ENCODE assay signal across 12 cellular contexts in the genomic region with DNA sequence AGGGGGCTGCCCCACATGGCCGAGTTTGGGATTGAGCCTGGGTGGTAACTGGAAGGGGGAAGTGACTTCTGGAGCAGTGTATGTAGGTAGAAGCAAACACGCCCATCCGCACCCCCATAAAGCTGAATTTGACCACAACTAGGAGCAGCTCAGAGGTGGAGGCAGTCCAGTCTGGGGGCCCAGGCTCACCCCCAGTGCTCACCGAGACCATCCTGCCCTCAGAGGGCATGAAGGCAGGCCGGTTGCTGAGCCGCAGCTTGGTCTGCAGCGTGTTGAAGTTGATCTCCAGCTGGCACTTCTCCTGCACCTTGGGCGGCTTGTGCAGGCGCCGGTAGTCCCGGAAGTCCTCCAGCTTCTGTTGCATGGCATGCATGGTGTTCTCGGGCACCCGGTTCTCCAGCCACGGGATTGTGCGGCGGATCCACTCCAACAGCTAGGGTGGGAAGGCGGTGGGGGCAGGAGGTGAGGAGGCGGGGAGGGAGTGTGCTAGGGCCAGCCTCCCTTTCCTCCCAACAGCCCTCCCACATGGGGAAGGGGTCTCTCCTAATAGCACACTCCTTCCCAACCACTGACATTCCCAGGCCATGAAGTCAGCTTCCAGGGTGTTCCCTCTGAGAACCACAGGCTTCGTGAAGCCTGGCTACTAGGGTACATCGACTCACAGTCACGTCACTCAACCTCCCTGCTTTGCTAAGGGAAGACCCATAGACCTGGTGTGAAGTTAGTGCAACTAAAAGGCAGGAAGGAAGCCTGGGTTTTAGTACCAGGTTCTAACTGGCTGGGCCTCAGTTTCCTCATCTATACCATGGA.
DNase-seq lines count a peak whose midpoint lies in the region; ATAC-seq lines count a peak whose summit lies in the region.
"Had no signal": no experiment of that assay in that cellular context is flagged by ENCODE, and none has a peak within 500 bp of the region (broad histone marks: within the 10 kb centered on the region; RNA-seq: fewer than 3 reads in every experiment).

No MANE protein-coding gene starts in this region.

- peaks cover 58% of the 10 kb centered on the region for H3K4me1 ChIP-seq in stomach smooth muscle (ENCODE audit: control insufficient read depth, insufficient read depth, low read length)

- H3K9me3 ChIP-seq in stomach smooth muscle (ENCODE audit: control insufficient read depth in 2 of 2, low read length in 2 of 2): no peaks in the 10 kb centered on the region
- H3K9me3 ChIP-seq: esophagus squamous epithelium had no signal

- H3K4me3 ChIP-seq in stomach smooth muscle (ENCODE audit: low read length in 2 of 2): no peak overlapping the region
- H3K4me3 ChIP-seq: esophagus squamous epithelium had no signal

- no peaks in the 10 kb centered on the region for H3K27me3 ChIP-seq in stomach smooth muscle (ENCODE audit: control insufficient read depth in 1 of 2, insufficient read depth in 2 of 2, low read length in 2 of 2)
- H3K27me3 ChIP-seq: esophagus squamous epithelium had no signal

- peak overlapping the region; percentile 27 to 51 for H3K9ac ChIP-seq in stomach smooth muscle (ENCODE audit: low read length in 2 of 2)

- H3K36me3 ChIP-seq in stomach smooth muscle (ENCODE audit: control insufficient read depth in 2 of 2, insufficient read depth in 2 of 2, low read length in 2 of 2): peaks cover 64% of the 10 kb centered on the region in 2 donors

- peak overlapping the region; percentile 88 for H3K27ac ChIP-seq in stomach smooth muscle (ENCODE audit: low read length)

- no peak for ATAC-seq in HG03469 (IDR thresholded peaks at IDR 0.05; ENCODE audit: unreplicated experiment)
- no peak for ATAC-seq in GM19351 (IDR thresholded peaks at IDR 0.05; ENCODE audit: unreplicated experiment)

- DNase-seq in HCEC 1CT: peak; percentile 65
- DNase-seq in astrocyte of the hippocampus (ENCODE audit: low read depth, low spot score): peak; percentile 85
- peak; percentile 58 for DNase-seq in kidney tubule cell (ENCODE audit: low spot score)
- no peak for DNase-seq in inferior parietal cortex (ENCODE audit: extremely low spot score)
- DNase-seq in NCI-H510A treated with DMSO at 0.1 percent for 48 hours (lab: John Stamatoyannopoulos, UW): no peak
- DNase-seq: activated CD8-positive, alpha-beta memory T cell treated with anti-CD3 and anti-CD28 coated beads for 24 hours; activated naive CD4-positive, alpha-beta T cell treated with Interleukin-2 at 50 U/mL for 16 hours; esophagus squamous epithelium; NCI-H1930 had no signal

Comparison
In these comparisons a context has a peak if more than half of its experiments do, and no peak if none do; other contexts are left out.
1. DNase-seq: peak in HCEC 1CT (single experiment), astrocyte of the hippocampus (single experiment) and kidney tubule cell (single experiment); none in inferior parietal cortex (single experiment) and NCI-H510A treated with DMSO at 0.1 percent for 48 hours (single experiment).